In genomic region chr1:27725374-27726172, GRCh38 we compare ENCODE assay signal across 8 cellular contexts. TPM values are rescaled to one million over a fixed set of nuclear protein-coding genes. Genes with fewer than 3 reads are reported as not detected.
DNase-seq lines count a peak whose midpoint lies in the region; ATAC-seq and TF ChIP-seq lines count a peak whose summit lies in the region.

TSS of gene FAM76A (plus strand) at chr1:27725961. CDS start at chr1:27726081, 120 bp downstream.

- peaks cover 11% of the 10 kb centered on the region for H3K4me1 ChIP-seq in mucosa of descending colon (ENCODE audit: low read depth)

- no peaks in the 10 kb centered on the region for H3K9me3 ChIP-seq in mucosa of descending colon

- ATAC-seq in GM21576 (IDR thresholded peaks at IDR 0.05; ENCODE audit: unreplicated experiment) (peak; percentile 93), mucosa of descending colon (peak; percentile 97)

- H3K4me3 ChIP-seq in mucosa of descending colon = peak within 1 kb of the TSS; percentile 92

- H3K36me3 ChIP-seq in mucosa of descending colon (ENCODE audit: low read depth) = peaks cover 6% of the 10 kb centered on the region

- peak; percentile 84 for TF ChIP-seq CTCF in mucosa of descending colon (IDR thresholded peaks at IDR 0.05)

- peak; percentile 100 for DNase-seq in DMS53 (lab: John Stamatoyannopoulos, UW)
- DNase-seq in OCI-M2 (lab: John Stamatoyannopoulos, UW; ENCODE audit: unreplicated experiment) = peak; percentile 95
- peak; percentile 99 for DNase-seq in activated T-cell treated with anti-CD3 and anti-CD28 coated beads for 48 hours (ENCODE audit: low read depth)
- DNase-seq in epithelial cell of prostate (ENCODE audit: low read depth, low spot score) = peak; percentile 92
- peak; percentile 99 to 100 (median 100) for DNase-seq in mucosa of descending colon
- DNase-seq in stimulated activated CD8-positive, alpha-beta memory T cell treated with anti-CD3 and anti-CD28 coated beads, Interleukin-4, amount 100 ng/mL, for 24 hours (ENCODE audit: low read depth) = peak; percentile 98

- TF ChIP-seq EP300 in Ishikawa (IDR thresholded peaks at IDR 0.05; ENCODE audit: borderline replicate concordance) = no peak

- peak; percentile 27; the same call in 1 of the 2 replicates for TF ChIP-seq RAD21 in Ishikawa (IDR thresholded peaks at IDR 0.05; ENCODE audit: low read depth)

- intact Hi-C loops in mucosa of descending colon (cut with DNase I, micrococcal nuclease) = no loop called here

- H3K27ac ChIP-seq in epithelial cell of prostate = peak within 1 kb of the TSS; percentile 47

TF ChIP-seq in Ishikawa, 13 proteins besides CTCF, POLR2A, EP300 and RAD21:
- no peak for TF ChIP-seq EGR1 (IDR thresholded peaks at IDR 0.05)
- TF ChIP-seq, protein P1, sequence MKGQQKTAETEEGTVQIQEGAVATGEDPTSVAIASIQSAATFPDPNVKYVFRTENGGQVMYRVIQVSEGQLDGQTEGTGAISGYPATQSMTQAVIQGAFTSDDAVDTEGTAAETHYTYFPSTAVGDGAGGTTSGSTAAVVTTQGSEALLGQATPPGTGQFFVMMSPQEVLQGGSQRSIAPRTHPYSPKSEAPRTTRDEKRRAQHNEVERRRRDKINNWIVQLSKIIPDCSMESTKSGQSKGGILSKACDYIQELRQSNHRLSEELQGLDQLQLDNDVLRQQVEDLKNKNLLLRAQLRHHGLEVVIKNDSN (IDR thresholded peaks at IDR 0.05) = peak; percentile 83
- TF ChIP-seq YY1 (IDR thresholded peaks at IDR 0.05; ENCODE audit: low read depth) = peak; percentile 51; the same call in 1 of the 2 replicates
- TF ChIP-seq TEAD4 (IDR thresholded peaks at IDR 0.05) = no peak
- TF ChIP-seq TCF12 (IDR thresholded peaks at IDR 0.05; ENCODE audit: low read depth) = peak; percentile 42; the same call in 1 of the 2 replicates
- TF ChIP-seq MAX (IDR thresholded peaks at IDR 0.05) = peak; percentile 100
- no peak for TF ChIP-seq NFIC (IDR thresholded peaks at IDR 0.05)
- peak; percentile 57; the same call in 1 of the 2 replicates for TF ChIP-seq TAF1 (IDR thresholded peaks at IDR 0.05; ENCODE audit: low read depth)
- TF ChIP-seq CEBPB (IDR thresholded peaks at IDR 0.05) = peak; percentile 31; the same call in 1 of the 2 replicates
- peak; percentile 96 for TF ChIP-seq CREB1 (IDR thresholded peaks at IDR 0.05; ENCODE audit: low read depth)
TF ChIP-seq in Ishikawa: peak in this region for 7.

RNA-seq across cellular contexts. Expression of gene FAM76A, which starts in this region (rescaled TPM):
- total RNA-seq in mucosa of descending colon = 10 to 100 TPM; 10.6 to 17.5 (median 14.0) TPM

Comparison
In these comparisons a context has a peak if more than half of its experiments do, and no peak if none do; other contexts are left out.
1. Peak in every context shown above with its lines: DNase-seq, ATAC-seq, H3K4me3 ChIP-seq and H3K27ac ChIP-seq.